Comparison of ENCODE assay signal across 15 cellular contexts in the genomic region with DNA sequence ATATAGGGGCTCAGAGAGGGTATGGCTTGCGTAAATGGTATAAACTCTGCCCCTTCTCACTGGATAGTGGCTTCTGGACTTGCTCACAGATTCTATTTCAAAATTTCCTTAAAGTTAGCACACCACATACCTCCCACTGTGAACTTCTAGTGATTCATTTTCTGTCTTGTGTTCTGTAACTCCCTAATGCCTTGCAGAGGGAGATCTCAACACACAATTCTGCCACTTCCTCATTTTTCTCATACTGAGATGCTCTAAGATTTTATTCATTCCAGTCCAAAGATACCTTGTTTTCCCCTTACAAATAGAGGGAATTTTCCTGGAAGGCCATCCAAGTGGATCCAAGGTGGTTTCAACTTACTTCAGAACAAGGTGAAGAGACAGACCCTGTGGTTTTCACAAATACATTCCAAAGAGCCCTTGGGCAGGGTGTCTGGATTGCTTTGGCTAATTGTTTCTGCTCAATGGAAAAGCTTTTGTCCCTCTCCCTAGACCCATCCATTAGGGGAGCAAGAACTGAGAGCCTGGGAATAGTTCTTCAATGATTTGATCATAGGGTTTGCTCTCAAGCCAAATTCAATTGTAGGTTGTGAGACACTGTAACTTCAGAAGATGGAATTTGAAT. TPM values are rescaled to one million over a fixed set of nuclear protein-coding genes. Genes with fewer than 3 reads are reported as not detected.
"Had no signal": no experiment of that assay in that cellular context is flagged by ENCODE, and none has a peak within 500 bp of the region (broad histone marks: within the 10 kb centered on the region; RNA-seq: fewer than 3 reads in every experiment).

No MANE protein-coding gene starts in this region.

- H3K9me3 ChIP-seq: breast epithelium, esophagus muscularis mucosa, pancreas, thoracic aorta had no signal

- H3K36me3 Mint-ChIP-seq: activated naive CD4-positive, alpha-beta T cell treated with anti-CD3 and anti-CD28 coated beads, Interleukin-2, amount 50 U/mL, for 72 hours; immature natural killer cell had no signal

- H3K9me3 Mint-ChIP-seq: activated naive CD4-positive, alpha-beta T cell treated with anti-CD3 and anti-CD28 coated beads, Interleukin-2, amount 50 U/mL, for 72 hours; stimulated activated naive CD8-positive, alpha-beta T cell treated with anti-CD3 and anti-CD28 coated beads, Interleukin-15, amount 100 ng/mL, for 72 hours; T-helper 2 cell treated with Interferon-gamma antibody and Interleukin-4, amounts not matched to agents 5 μg/mL and 100 μg/mL, for 36 hours had no signal

- H3K4me3 ChIP-seq: breast epithelium, dorsolateral prefrontal cortex, esophagus muscularis mucosa, pancreas, thoracic aorta had no signal

- FAIRE-seq: pancreas had no signal

- H3K27ac ChIP-seq: breast epithelium, dorsolateral prefrontal cortex, esophagus muscularis mucosa, pancreas, thoracic aorta had no signal

- H3K27ac Mint-ChIP-seq: activated naive CD4-positive, alpha-beta T cell treated with anti-CD3 and anti-CD28 coated beads, Interleukin-2, amount 50 U/mL, for 72 hours; immature natural killer cell; stimulated activated naive CD8-positive, alpha-beta T cell treated with anti-CD3 and anti-CD28 coated beads, Interleukin-15, amount 100 ng/mL, for 72 hours; T-helper 2 cell treated with Interferon-gamma antibody and Interleukin-4, amounts not matched to agents 5 μg/mL and 100 μg/mL, for 36 hours had no signal

- H3K4me1 ChIP-seq: breast epithelium, esophagus muscularis mucosa, pancreas had no signal

- H3K27me3 ChIP-seq: esophagus muscularis mucosa had no signal

- H3K4me3 Mint-ChIP-seq: immature natural killer cell; stimulated activated naive CD8-positive, alpha-beta T cell treated with anti-CD3 and anti-CD28 coated beads, Interleukin-15, amount 100 ng/mL, for 72 hours; T-helper 2 cell treated with Interferon-gamma antibody and Interleukin-4, amounts not matched to agents 5 μg/mL and 100 μg/mL, for 36 hours had no signal

- DNase-seq: activated T-cell treated with anti-CD3 and anti-CD28 coated beads, Interleukin-2, amount 50 U/mL, for 1 hour; amygdala; dorsolateral prefrontal cortex; foreskin fibroblast; immature natural killer cell; pancreas; stimulated activated CD4-positive, alpha-beta T cell treated with anti-CD3 and anti-CD28 coated beads, Interleukin-4, amount 100 ng/mL, for 4 hours; stimulated activated naive CD8-positive, alpha-beta T cell treated with anti-CD3 and anti-CD28 coated beads, Interleukin-15, amount 100 ng/mL, for 72 hours had no signal

- H3K27me3 Mint-ChIP-seq: stimulated activated naive CD8-positive, alpha-beta T cell treated with anti-CD3 and anti-CD28 coated beads, Interleukin-15, amount 100 ng/mL, for 72 hours had no signal

- ATAC-seq: activated CD4-positive, CD25-positive, alpha-beta regulatory T cell treated with anti-CD3 and anti-CD28 coated beads, Interleukin-2, amount 50 U/mL, for 24 hours; activated naive CD4-positive, alpha-beta T cell treated with anti-CD3 and anti-CD28 coated beads, Interleukin-2, amount 50 U/mL, for 72 hours; left lobe of liver; pancreas; stimulated activated naive CD8-positive, alpha-beta T cell treated with anti-CD3 and anti-CD28 coated beads, Interleukin-15, amount 100 ng/mL, for 72 hours had no signal

- H3K4me1 Mint-ChIP-seq: immature natural killer cell; stimulated activated naive CD8-positive, alpha-beta T cell treated with anti-CD3 and anti-CD28 coated beads, Interleukin-15, amount 100 ng/mL, for 72 hours had no signal

- H3K36me3 ChIP-seq: breast epithelium, esophagus muscularis mucosa, pancreas, thoracic aorta had no signal

RNA-seq across cellular contexts. Expression of a gene that starts 52.1 kb away (rescaled TPM):
- polyA plus RNA-seq: immature natural killer cell had no signal
